ENCODE assay signal across 7 cellular contexts in genomic region chr21:42614811-42615342, GRCh38.
DNase-seq lines count a peak whose midpoint lies in the region; ATAC-seq, FAIRE-seq and TF ChIP-seq lines count a peak whose summit lies in the region.

No MANE protein-coding gene starts in this region.

- H3K9me3 Mint-ChIP-seq in nephron progenitor cell: peaks cover 23% of the 10 kb centered on the region

- DNase-seq in HPDE6-E6E7 (ENCODE audit: extremely low spot score) (peak; percentile 87), SKM-1 treated with dmso at 0.1 percent for 144 hours (lab: John Stamatoyannopoulos, UW; ENCODE audit: unreplicated experiment) (peak; percentile 70), amniotic epithelial cell (ENCODE audit: low read depth) (peak; percentile 34), nephron progenitor cell (peak; percentile 24), RCC 7860 (ENCODE audit: low spot score) (no peak), NCI-H187 (lab: John Stamatoyannopoulos, UW) (no peak)

- no peak overlapping the region for H3K27ac Mint-ChIP-seq in nephron progenitor cell

- peaks cover 15% of the 10 kb centered on the region for H3K27me3 Mint-ChIP-seq in nephron progenitor cell (ENCODE audit: low read depth, poor library complexity)

- H3K36me3 Mint-ChIP-seq in nephron progenitor cell (ENCODE audit: low read depth): no peaks in the 10 kb centered on the region

- H3K4me3 Mint-ChIP-seq in nephron progenitor cell: no peak overlapping the region

- ATAC-seq in GM21529 (IDR thresholded peaks at IDR 0.05; ENCODE audit: unreplicated experiment): no peak

- no peak for FAIRE-seq in RCC 7860 (lab: Jason Lieb, UNC)

- TF ChIP-seq CTCF in nephron progenitor cell (IDR thresholded peaks at IDR 0.05): no peak

- peaks cover 19% of the 10 kb centered on the region for H3K4me1 Mint-ChIP-seq in nephron progenitor cell

Comparison
In these comparisons a context has a peak if more than half of its experiments do, and no peak if none do; other contexts are left out.
1. DNase-seq: peak in HPDE6-E6E7 (single experiment), SKM-1 treated with dmso at 0.1 percent for 144 hours (single experiment), amniotic epithelial cell (single experiment) and nephron progenitor cell (single experiment); none in RCC 7860 (single experiment) and NCI-H187 (0 of 2).